19 cellular contexts compared by ENCODE assay signal in genomic region chr6:142518126-142518525, GRCh38.
A peak's percentile ranks its signal among the peaks of the same experiment; 100 is the strongest.
DNase-seq lines count a peak whose midpoint lies in the region.
"Had no signal": no experiment of that assay in that cellular context is flagged by ENCODE, and none has a peak within 500 bp of the region (broad histone marks: within the 10 kb centered on the region; RNA-seq: fewer than 3 reads in every experiment).

No MANE protein-coding gene starts in this region.

- no peak for DNase-seq in T-helper 1 cell
- DNase-seq in NCI-H1092 treated with DMSO at 0.1 percent for 48 hours (lab: John Stamatoyannopoulos, UW) = peak; percentile 3
- peak; percentile 98 for DNase-seq in SK-N-DZ (ENCODE audit: low spot score)
- DNase-seq in renal cortical epithelial cell (ENCODE audit: low read depth) = peak; percentile 6
- DNase-seq in RKO (ENCODE audit: low spot score) = no peak
- no peak for DNase-seq in NOMO-1 treated with dmso at 0.1 percent for 144 hours (lab: John Stamatoyannopoulos, UW; ENCODE audit: unreplicated experiment)
- DNase-seq in NCI-H510A treated with DMSO at 0.1 percent for 48 hours (lab: John Stamatoyannopoulos, UW) = no peak
- DNase-seq: activated CD8-positive, alpha-beta T cell treated with anti-CD3 and anti-CD28 coated beads, Interleukin-2, amount 10 ng/mL, durations not matched to agents 7 days and 5 days; activated naive CD8-positive, alpha-beta T cell treated with anti-CD3 and anti-CD28 coated beads, Interleukin-2, amount 10 ng/mL, durations not matched to agents 7 days and 5 days; activated T-cell treated with anti-CD3 and anti-CD28 coated beads, Interleukin-2, amount 50 U/mL, for 48 hours; CD8-positive, alpha-beta memory T cell; erythroblast; GOT3; naive B cell; stimulated activated CD4-positive, alpha-beta T cell treated with anti-CD3 and anti-CD28 coated beads, Interleukin-4, amount 100 ng/mL, for 4 hours; stimulated activated CD8-positive, alpha-beta memory T cell treated with anti-CD3 and anti-CD28 coated beads, Interleukin-4, amount 100 ng/mL, for 48 hours; T-cell had no signal

- H3K4me3 Mint-ChIP-seq in T-helper 1 cell treated with Interleukin-12 subunit alpha and Interleukin-12 subunit beta and Interleukin-4 antibody, amounts not matched to agents 30 μg/mL and 1 μg/mL, for 36 hours = no peak overlapping the region
- H3K4me3 Mint-ChIP-seq: activated CD8-positive, alpha-beta T cell treated with anti-CD3 and anti-CD28 coated beads, Interleukin-2, amount 10 ng/mL, durations not matched to agents 7 days and 5 days; activated naive CD8-positive, alpha-beta T cell treated with anti-CD3 and anti-CD28 coated beads, Interleukin-2, amount 10 ng/mL, durations not matched to agents 7 days and 5 days; CD8-positive, alpha-beta memory T cell; naive B cell; T-cell; WTC11 had no signal

- H3K27ac Mint-ChIP-seq in T-helper 1 cell treated with Interleukin-12 subunit alpha and Interleukin-12 subunit beta and Interleukin-4 antibody, amounts not matched to agents 30 μg/mL and 1 μg/mL, for 36 hours = peak overlapping the region; percentile 11
- H3K27ac Mint-ChIP-seq: activated CD8-positive, alpha-beta T cell treated with anti-CD3 and anti-CD28 coated beads, Interleukin-2, amount 10 ng/mL, durations not matched to agents 7 days and 5 days; activated naive CD8-positive, alpha-beta T cell treated with anti-CD3 and anti-CD28 coated beads, Interleukin-2, amount 10 ng/mL, durations not matched to agents 7 days and 5 days; CD8-positive, alpha-beta memory T cell; naive B cell; T-cell; WTC11 had no signal

- H3K36me3 Mint-ChIP-seq in T-helper 1 cell treated with Interleukin-12 subunit alpha and Interleukin-12 subunit beta and Interleukin-4 antibody, amounts not matched to agents 30 μg/mL and 1 μg/mL, for 36 hours (ENCODE audit: low read depth) = no peaks in the 10 kb centered on the region
- H3K36me3 Mint-ChIP-seq: CD8-positive, alpha-beta memory T cell; naive B cell; T-cell had no signal

- peaks cover 19% of the 10 kb centered on the region for H3K9me3 Mint-ChIP-seq in T-helper 1 cell treated with Interleukin-12 subunit alpha and Interleukin-12 subunit beta and Interleukin-4 antibody, amounts not matched to agents 30 μg/mL and 1 μg/mL, for 36 hours

- H3K27me3 Mint-ChIP-seq in T-helper 1 cell treated with Interleukin-12 subunit alpha and Interleukin-12 subunit beta and Interleukin-4 antibody, amounts not matched to agents 30 μg/mL and 1 μg/mL, for 36 hours (ENCODE audit: low read depth) = no peaks in the 10 kb centered on the region

- H3K4me1 Mint-ChIP-seq in T-helper 1 cell treated with Interleukin-12 subunit alpha and Interleukin-12 subunit beta and Interleukin-4 antibody, amounts not matched to agents 30 μg/mL and 1 μg/mL, for 36 hours (ENCODE audit: low read depth) = no peaks in the 10 kb centered on the region
- H3K4me1 Mint-ChIP-seq: CD8-positive, alpha-beta memory T cell; naive B cell had no signal

Comparison
In these comparisons a context has a peak if more than half of its experiments do, and no peak if none do; other contexts are left out.
1. DNase-seq: peak in NCI-H1092 treated with DMSO at 0.1 percent for 48 hours (single experiment), SK-N-DZ (single experiment) and renal cortical epithelial cell (single experiment); none in T-helper 1 cell (0 of 5), RKO (single experiment), NOMO-1 treated with dmso at 0.1 percent for 144 hours (single experiment) and NCI-H510A treated with DMSO at 0.1 percent for 48 hours (single experiment).